In the genomic region with DNA sequence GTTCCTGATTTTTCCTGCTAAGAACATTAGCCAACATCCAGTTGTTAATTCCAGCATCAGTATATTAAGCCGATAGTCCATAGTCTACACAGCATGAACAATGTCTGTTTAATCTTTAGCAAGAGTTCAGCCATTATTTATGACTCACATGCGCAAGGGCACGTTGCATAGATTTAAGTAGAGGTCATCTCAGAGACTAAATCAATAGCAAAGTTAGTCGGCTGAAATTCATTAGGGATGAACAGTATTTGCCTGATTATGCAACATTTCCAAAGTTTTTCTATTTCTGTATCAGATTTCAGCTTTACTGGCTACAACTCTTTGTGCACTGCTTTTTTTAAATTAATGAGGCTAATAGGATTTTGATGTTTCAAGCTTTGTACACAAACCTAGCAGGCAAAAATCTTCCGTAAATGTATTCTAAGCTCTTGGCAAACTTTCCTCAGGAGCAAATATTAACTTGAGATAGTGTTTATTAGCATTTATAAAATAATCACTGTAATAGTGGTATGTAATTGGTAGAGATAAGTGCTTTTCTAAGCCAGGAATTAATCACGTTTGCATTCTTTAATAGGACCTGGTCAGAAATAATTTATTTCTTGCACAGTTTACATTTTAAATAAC, we compare ENCODE assay signal across 1 cellular context.
A peak's percentile ranks its signal among the peaks of the same experiment; 100 is the strongest.
TF ChIP-seq lines count a peak whose summit lies in the region.

No MANE protein-coding gene starts in this region.

TF ChIP-seq in IMR-90, 13 proteins besides CTCF, POLR2A, EP300 and RAD21 (continued from another document):
- TF ChIP-seq CEBPB (IDR thresholded peaks at IDR 0.05; ENCODE audit: low read depth, low read length) (peak; percentile 92), RCOR1 (IDR thresholded peaks at IDR 0.05; ENCODE audit: insufficient replicate concordance, low read length) (no peak), SMC3 (IDR thresholded peaks at IDR 0.05; ENCODE audit: low read depth, low read length) (no peak), RFX5 (IDR thresholded peaks at IDR 0.05; ENCODE audit: low read depth, low read length) (no peak)
- TF ChIP-seq, protein P1, sequence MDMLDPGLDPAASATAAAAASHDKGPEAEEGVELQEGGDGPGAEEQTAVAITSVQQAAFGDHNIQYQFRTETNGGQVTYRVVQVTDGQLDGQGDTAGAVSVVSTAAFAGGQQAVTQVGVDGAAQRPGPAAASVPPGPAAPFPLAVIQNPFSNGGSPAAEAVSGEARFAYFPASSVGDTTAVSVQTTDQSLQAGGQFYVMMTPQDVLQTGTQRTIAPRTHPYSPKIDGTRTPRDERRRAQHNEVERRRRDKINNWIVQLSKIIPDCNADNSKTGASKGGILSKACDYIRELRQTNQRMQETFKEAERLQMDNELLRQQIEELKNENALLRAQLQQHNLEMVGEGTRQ (IDR thresholded peaks at IDR 0.05; ENCODE audit: low read depth, low read length), result no peak
TF ChIP-seq in IMR-90: peak in this region for 3.
